Comparison of ENCODE assay signal across 8 cellular contexts in genomic region chrX:135973548-135974278, GRCh38. TPM values are rescaled to one million over a fixed set of nuclear protein-coding genes. Genes with fewer than 3 reads are reported as not detected.
DNase-seq lines count a peak whose midpoint lies in the region; ATAC-seq and TF ChIP-seq lines count a peak whose summit lies in the region.

Gene MMGT1 (minus strand): TSS chrX:135973988. CDS start chrX:135973675, 313 bp downstream.

- H3K4me3 Mint-ChIP-seq in activated B cell treated with CpG ODN at 0.5 μM for 24 hours (peak within 1 kb of the TSS; percentile 99), immature natural killer cell (peak within 1 kb of the TSS; percentile 93 to 99 (median 97))

- H3K36me3 Mint-ChIP-seq in activated B cell treated with CpG ODN at 0.5 μM for 24 hours (ENCODE audit: low read depth) (peaks cover 11% of the 10 kb centered on the region), immature natural killer cell (no peaks in the 10 kb centered on the region)

- peak within 1 kb of the TSS; percentile 82 to 83 for H3K4me3 ChIP-seq in cardiac fibroblast (replicated peaks in 1 of 2; ENCODE audit: low read depth in 2 of 2, low read length in 2 of 2)

- DNase-seq in ACHN (peak; percentile 73), NCI-H226 (peak; percentile 71), activated B cell treated with CpG ODN at 0.5 μM for 24 hours (peak; percentile 72), cardiac fibroblast (ENCODE audit: low read depth in 2 of 2) (peak; percentile 83 to 88), immature natural killer cell (peak; percentile 75 to 82 (median 81)), smooth muscle cell of the brain vasculature (ENCODE audit: low read depth, low spot score) (peak; percentile 44)

- H3K27me3 Mint-ChIP-seq in activated B cell treated with CpG ODN at 0.5 μM for 24 hours (no peaks in the 10 kb centered on the region), immature natural killer cell (ENCODE audit: low read depth in 3 of 3) (peaks cover 5 to 13% (median 12%) of the 10 kb centered on the region in 3 donors)

- peaks cover 27% of the 10 kb centered on the region for H3K4me1 Mint-ChIP-seq in activated B cell treated with CpG ODN at 0.5 μM for 24 hours
- H3K4me1 Mint-ChIP-seq in immature natural killer cell, result peaks cover 25 to 33% of the 10 kb centered on the region in 2 donors

- POLR2A ChIA-PET in activated B cell treated with CpG ODN at 0.5 μM for 24 hours (lab: Charles Lee), result interaction anchor here (0.7 to 2.5 kb wide), 6 partner anchors 11 to 1166 kb away, joined by 3 to 14 read pairs (median 3); partner anchors contain the start of genes SLC9A6 and SMIM10L2A

- CTCF ChIA-PET in activated B cell treated with CpG ODN at 0.5 μM for 24 hours (lab: Charles Lee), result interaction anchor here (1.2 kb wide), 1 partner anchor 11 kb away, joined by 3 read pairs; the partner anchor contains the start of gene SLC9A6

- H3K9me3 Mint-ChIP-seq in activated B cell treated with CpG ODN at 0.5 μM for 24 hours (no peaks in the 10 kb centered on the region), immature natural killer cell (no peaks in the 10 kb centered on the region)

- H3K27ac Mint-ChIP-seq in activated B cell treated with CpG ODN at 0.5 μM for 24 hours, result peak within 1 kb of the TSS; percentile 97
- peak within 1 kb of the TSS; percentile 91 to 98 (median 96) for H3K27ac Mint-ChIP-seq in immature natural killer cell

- no peak for TF ChIP-seq CTCF in activated B cell treated with CpG ODN at 0.5 μM for 24 hours (IDR thresholded peaks at IDR 0.05)
- no peak for TF ChIP-seq CTCF in cardiac fibroblast (IDR thresholded peaks at IDR 0.05; ENCODE audit: low read depth, low read length)

- in situ Hi-C loops in ACHN (cut with HindIII; ENCODE audit: low pct_ligation_motif_present, low pct_unique_long_range_greater_than_20kb, low sequenced_read_pairs), result no loop called here

- intact Hi-C loops in activated B cell treated with CpG ODN at 0.5 μM for 24 hours (cut with micrococcal nuclease), result loop anchor here (1.0 to 10.0 kb wide), 7 partner anchors 12 to 1169 kb away; partner anchors contain the start of genes HTATSF1, MAP7D3, RTL8A and SLC9A6

- ATAC-seq in GM18909 (IDR thresholded peaks at IDR 0.05; ENCODE audit: poor library complexity, unreplicated experiment), result peak; percentile 74
- ATAC-seq in HG03159 (IDR thresholded peaks at IDR 0.05; ENCODE audit: unreplicated experiment), result peak; percentile 74
- ATAC-seq in activated B cell treated with CpG ODN at 0.5 μM for 24 hours (ENCODE audit: low read depth), result peak; percentile 93

RNA-seq across cellular contexts. Expression of gene MMGT1, which starts in this region (rescaled TPM):
- 20.3 and 21.4 TPM in 2 replicates for total RNA-seq in activated B cell treated with CpG ODN at 0.5 μM for 24 hours
- 10 to 100 TPM in 1 of 3 donors, 1 to 10 TPM in 2; 5.7 to 10.6 (median 8.1) TPM for polyA plus RNA-seq in immature natural killer cell

Comparison
In these comparisons a context has a peak if more than half of its experiments do, and no peak if none do; other contexts are left out.
1. Peak in every context shown above with its lines: DNase-seq, ATAC-seq and H3K4me3 ChIP-seq.